In the genomic region with DNA sequence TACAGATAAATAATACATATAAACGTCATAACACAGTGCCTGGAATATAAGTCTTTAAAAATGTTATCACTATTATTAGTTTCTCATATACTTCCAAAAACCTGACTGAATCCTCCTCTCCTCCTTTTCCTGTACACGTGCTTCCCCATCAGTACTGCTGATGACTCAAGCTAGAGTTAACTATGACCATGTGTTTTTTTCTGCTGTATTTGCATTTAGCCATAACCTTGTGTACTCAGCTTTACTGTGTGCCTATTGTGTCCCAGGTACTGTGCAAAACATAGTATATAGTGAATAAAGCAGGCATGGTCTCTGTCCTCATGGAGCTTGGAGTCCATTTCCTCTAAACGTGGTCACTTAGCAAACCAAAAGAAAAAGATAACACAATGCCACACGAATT, we compare ENCODE assay signal across 1 cellular context.
A peak's percentile ranks its signal among the peaks of the same experiment; 100 is the strongest.
TF ChIP-seq lines count a peak whose summit lies in the region.

No MANE protein-coding gene starts in this region.

TF ChIP-seq in HepG2, 621 proteins besides CTCF, POLR2A, EP300 and RAD21 (continued from another document and continues in another):
- TF ChIP-seq, protein P1, sequence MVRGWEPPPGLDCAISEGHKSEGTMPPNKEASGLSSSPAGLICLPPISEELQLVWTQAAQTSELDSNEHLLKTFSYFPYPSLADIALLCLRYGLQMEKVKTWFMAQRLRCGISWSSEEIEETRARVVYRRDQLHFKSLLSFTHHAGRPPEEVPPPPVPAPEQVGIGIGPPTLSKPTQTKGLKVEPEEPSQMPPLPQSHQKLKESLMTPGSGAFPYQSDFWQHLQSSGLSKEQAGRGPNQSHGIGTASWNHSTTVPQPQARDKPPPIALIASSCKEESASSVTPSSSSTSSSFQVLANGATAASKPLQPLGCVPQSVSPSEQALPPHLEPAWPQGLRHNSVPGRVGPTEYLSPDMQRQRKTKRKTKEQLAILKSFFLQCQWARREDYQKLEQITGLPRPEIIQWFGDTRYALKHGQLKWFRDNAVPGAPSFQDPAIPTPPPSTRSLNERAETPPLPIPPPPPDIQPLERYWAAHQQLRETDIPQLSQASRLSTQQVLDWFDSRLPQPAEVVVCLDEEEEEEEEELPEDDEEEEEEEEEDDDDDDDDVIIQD (CRISPR knock-in tag; IDR thresholded peaks at IDR 0.05; ENCODE audit: low read depth) = peak; percentile 94
- TF ChIP-seq MAZ (IDR thresholded peaks at IDR 0.05; ENCODE audit: borderline replicate concordance, low read depth, low read length) (no peak), MAZ (CRISPR knock-in tag; IDR thresholded peaks at IDR 0.05; ENCODE audit: low read depth) (no peak), MXI1 (IDR thresholded peaks at IDR 0.05; ENCODE audit: borderline replicate concordance, low read depth, low read length) (peak; percentile 59; the same call in 1 of the 3 replicates), HNF4A (CRISPR knock-in tag; IDR thresholded peaks at IDR 0.05) (peak; percentile 31; the same call in 1 of the 2 replicates), ZNF30 (CRISPR knock-in tag; IDR thresholded peaks at IDR 0.05) (no peak), SATB2 (CRISPR knock-in tag; IDR thresholded peaks at IDR 0.05) (no peak), SRSF4 (IDR thresholded peaks at IDR 0.05; ENCODE audit: low read depth, low read length, poor library complexity, severe bottlenecking) (no peak), SOX13 (IDR thresholded peaks at IDR 0.05) (peak; percentile 57; the same call in 1 of the 2 replicates), SOX13 (CRISPR knock-in tag; conservative IDR thresholded peaks at IDR 0.05 in 1 of 2, IDR thresholded peaks at IDR 0.05 in 1 of 2) (peak in 1 of 2 experiments; percentile 90; a peak in 2 of 4 replicates), ELF3 (CRISPR knock-in tag; IDR thresholded peaks at IDR 0.05) (peak; percentile 64; the same call in 1 of the 2 replicates), ZNF614 (CRISPR knock-in tag; IDR thresholded peaks at IDR 0.05; ENCODE audit: borderline replicate concordance) (peak; percentile 32; the same call in 1 of the 2 replicates), FOXP1 (IDR thresholded peaks at IDR 0.05) (no peak), FOXP1 (CRISPR knock-in tag; IDR thresholded peaks at IDR 0.05) (peak; percentile 55), ZNF792 (CRISPR knock-in tag; IDR thresholded peaks at IDR 0.05) (0 out of 2 replicates have a peak, but pooled peaks have one; percentile 22), ARNTL (CRISPR knock-in tag; IDR thresholded peaks at IDR 0.05) (0 out of 2 replicates have a peak, but pooled peaks have one; percentile 31), FOXA1 (IDR thresholded peaks at IDR 0.05) (0 out of 2 replicates have a peak, but pooled peaks have one; percentile 8), FOXA1 (CRISPR knock-in tag; IDR thresholded peaks at IDR 0.05) (peak; percentile 95), JUNB (CRISPR knock-in tag; IDR thresholded peaks at IDR 0.05; ENCODE audit: borderline replicate concordance) (peak; percentile 61; the same call in 1 of the 2 replicates), ZNF652 (CRISPR knock-in tag; IDR thresholded peaks at IDR 0.05; ENCODE audit: borderline replicate concordance, low read depth) (peak; percentile 50; the same call in 1 of the 2 replicates), JUND (CRISPR knock-in tag; IDR thresholded peaks at IDR 0.05) (peak; percentile 36; the same call in 1 of the 2 replicates), ZNF530 (CRISPR knock-in tag; IDR thresholded peaks at IDR 0.05; ENCODE audit: low read depth) (no peak), ARID2 (CRISPR knock-in tag; IDR thresholded peaks at IDR 0.05; ENCODE audit: borderline replicate concordance) (no peak), SOX6 (IDR thresholded peaks at IDR 0.05) (no peak), SOX6 (CRISPR knock-in tag; IDR thresholded peaks at IDR 0.05) (peak; percentile 84), GATAD2A (CRISPR knock-in tag; IDR thresholded peaks at IDR 0.05) (peak; percentile 53), SAP130 (CRISPR knock-in tag; IDR thresholded peaks at IDR 0.05; ENCODE audit: low read depth) (peak; percentile 69), BCL6 (CRISPR knock-in tag; IDR thresholded peaks at IDR 0.05) (0 out of 2 replicates have a peak, but pooled peaks have one; percentile 23)
- TF ChIP-seq, protein P2, sequence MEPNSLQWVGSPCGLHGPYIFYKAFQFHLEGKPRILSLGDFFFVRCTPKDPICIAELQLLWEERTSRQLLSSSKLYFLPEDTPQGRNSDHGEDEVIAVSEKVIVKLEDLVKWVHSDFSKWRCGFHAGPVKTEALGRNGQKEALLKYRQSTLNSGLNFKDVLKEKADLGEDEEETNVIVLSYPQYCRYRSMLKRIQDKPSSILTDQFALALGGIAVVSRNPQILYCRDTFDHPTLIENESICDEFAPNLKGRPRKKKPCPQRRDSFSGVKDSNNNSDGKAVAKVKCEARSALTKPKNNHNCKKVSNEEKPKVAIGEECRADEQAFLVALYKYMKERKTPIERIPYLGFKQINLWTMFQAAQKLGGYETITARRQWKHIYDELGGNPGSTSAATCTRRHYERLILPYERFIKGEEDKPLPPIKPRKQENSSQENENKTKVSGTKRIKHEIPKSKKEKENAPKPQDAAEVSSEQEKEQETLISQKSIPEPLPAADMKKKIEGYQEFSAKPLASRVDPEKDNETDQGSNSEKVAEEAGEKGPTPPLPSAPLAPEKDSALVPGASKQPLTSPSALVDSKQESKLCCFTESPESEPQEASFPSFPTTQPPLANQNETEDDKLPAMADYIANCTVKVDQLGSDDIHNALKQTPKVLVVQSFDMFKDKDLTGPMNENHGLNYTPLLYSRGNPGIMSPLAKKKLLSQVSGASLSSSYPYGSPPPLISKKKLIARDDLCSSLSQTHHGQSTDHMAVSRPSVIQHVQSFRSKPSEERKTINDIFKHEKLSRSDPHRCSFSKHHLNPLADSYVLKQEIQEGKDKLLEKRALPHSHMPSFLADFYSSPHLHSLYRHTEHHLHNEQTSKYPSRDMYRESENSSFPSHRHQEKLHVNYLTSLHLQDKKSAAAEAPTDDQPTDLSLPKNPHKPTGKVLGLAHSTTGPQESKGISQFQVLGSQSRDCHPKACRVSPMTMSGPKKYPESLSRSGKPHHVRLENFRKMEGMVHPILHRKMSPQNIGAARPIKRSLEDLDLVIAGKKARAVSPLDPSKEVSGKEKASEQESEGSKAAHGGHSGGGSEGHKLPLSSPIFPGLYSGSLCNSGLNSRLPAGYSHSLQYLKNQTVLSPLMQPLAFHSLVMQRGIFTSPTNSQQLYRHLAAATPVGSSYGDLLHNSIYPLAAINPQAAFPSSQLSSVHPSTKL (CRISPR knock-in tag; IDR thresholded peaks at IDR 0.05) = peak; percentile 81
- TF ChIP-seq, protein P3, sequence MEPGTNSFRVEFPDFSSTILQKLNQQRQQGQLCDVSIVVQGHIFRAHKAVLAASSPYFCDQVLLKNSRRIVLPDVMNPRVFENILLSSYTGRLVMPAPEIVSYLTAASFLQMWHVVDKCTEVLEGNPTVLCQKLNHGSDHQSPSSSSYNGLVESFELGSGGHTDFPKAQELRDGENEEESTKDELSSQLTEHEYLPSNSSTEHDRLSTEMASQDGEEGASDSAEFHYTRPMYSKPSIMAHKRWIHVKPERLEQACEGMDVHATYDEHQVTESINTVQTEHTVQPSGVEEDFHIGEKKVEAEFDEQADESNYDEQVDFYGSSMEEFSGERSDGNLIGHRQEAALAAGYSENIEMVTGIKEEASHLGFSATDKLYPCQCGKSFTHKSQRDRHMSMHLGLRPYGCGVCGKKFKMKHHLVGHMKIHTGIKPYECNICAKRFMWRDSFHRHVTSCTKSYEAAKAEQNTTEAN (CRISPR knock-in tag; conservative IDR thresholded peaks at IDR 0.05) = 0 out of 2 replicates have a peak, but pooled peaks have one; percentile 29
- TF ChIP-seq, protein P4, sequence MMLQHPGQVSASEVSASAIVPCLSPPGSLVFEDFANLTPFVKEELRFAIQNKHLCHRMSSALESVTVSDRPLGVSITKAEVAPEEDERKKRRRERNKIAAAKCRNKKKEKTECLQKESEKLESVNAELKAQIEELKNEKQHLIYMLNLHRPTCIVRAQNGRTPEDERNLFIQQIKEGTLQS (CRISPR knock-in tag; IDR thresholded peaks at IDR 0.05) = 0 out of 2 replicates have a peak, but pooled peaks have one; percentile 57
- TF ChIP-seq, protein P5, sequence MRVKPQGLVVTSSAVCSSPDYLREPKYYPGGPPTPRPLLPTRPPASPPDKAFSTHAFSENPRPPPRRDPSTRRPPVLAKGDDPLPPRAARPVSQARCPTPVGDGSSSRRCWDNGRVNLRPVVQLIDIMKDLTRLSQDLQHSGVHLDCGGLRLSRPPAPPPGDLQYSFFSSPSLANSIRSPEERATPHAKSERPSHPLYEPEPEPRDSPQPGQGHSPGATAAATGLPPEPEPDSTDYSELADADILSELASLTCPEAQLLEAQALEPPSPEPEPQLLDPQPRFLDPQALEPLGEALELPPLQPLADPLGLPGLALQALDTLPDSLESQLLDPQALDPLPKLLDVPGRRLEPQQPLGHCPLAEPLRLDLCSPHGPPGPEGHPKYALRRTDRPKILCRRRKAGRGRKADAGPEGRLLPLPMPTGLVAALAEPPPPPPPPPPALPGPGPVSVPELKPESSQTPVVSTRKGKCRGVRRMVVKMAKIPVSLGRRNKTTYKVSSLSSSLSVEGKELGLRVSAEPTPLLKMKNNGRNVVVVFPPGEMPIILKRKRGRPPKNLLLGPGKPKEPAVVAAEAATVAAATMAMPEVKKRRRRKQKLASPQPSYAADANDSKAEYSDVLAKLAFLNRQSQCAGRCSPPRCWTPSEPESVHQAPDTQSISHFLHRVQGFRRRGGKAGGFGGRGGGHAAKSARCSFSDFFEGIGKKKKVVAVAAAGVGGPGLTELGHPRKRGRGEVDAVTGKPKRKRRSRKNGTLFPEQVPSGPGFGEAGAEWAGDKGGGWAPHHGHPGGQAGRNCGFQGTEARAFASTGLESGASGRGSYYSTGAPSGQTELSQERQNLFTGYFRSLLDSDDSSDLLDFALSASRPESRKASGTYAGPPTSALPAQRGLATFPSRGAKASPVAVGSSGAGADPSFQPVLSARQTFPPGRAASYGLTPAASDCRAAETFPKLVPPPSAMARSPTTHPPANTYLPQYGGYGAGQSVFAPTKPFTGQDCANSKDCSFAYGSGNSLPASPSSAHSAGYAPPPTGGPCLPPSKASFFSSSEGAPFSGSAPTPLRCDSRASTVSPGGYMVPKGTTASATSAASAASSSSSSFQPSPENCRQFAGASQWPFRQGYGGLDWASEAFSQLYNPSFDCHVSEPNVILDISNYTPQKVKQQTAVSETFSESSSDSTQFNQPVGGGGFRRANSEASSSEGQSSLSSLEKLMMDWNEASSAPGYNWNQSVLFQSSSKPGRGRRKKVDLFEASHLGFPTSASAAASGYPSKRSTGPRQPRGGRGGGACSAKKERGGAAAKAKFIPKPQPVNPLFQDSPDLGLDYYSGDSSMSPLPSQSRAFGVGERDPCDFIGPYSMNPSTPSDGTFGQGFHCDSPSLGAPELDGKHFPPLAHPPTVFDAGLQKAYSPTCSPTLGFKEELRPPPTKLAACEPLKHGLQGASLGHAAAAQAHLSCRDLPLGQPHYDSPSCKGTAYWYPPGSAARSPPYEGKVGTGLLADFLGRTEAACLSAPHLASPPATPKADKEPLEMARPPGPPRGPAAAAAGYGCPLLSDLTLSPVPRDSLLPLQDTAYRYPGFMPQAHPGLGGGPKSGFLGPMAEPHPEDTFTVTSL (CRISPR knock-in tag; IDR thresholded peaks at IDR 0.05; ENCODE audit: borderline replicate concordance) = peak; percentile 48; the same call in 1 of the 2 replicates
- TF ChIP-seq, protein P6, sequence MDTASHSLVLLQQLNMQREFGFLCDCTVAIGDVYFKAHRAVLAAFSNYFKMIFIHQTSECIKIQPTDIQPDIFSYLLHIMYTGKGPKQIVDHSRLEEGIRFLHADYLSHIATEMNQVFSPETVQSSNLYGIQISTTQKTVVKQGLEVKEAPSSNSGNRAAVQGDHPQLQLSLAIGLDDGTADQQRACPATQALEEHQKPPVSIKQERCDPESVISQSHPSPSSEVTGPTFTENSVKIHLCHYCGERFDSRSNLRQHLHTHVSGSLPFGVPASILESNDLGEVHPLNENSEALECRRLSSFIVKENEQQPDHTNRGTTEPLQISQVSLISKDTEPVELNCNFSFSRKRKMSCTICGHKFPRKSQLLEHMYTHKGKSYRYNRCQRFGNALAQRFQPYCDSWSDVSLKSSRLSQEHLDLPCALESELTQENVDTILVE (CRISPR knock-in tag; IDR thresholded peaks at IDR 0.05) = 0 out of 2 replicates have a peak, but pooled peaks have one; percentile 52
- TF ChIP-seq, protein P7, sequence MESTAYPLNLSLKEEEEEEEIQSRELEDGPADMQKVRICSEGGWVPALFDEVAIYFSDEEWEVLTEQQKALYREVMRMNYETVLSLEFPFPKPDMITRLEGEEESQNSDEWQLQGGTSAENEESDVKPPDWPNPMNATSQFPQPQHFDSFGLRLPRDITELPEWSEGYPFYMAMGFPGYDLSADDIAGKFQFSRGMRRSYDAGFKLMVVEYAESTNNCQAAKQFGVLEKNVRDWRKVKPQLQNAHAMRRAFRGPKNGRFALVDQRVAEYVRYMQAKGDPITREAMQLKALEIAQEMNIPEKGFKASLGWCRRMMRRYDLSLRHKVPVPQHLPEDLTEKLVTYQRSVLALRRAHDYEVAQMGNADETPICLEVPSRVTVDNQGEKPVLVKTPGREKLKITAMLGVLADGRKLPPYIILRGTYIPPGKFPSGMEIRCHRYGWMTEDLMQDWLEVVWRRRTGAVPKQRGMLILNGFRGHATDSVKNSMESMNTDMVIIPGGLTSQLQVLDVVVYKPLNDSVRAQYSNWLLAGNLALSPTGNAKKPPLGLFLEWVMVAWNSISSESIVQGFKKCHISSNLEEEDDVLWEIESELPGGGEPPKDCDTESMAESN (CRISPR knock-in tag; conservative IDR thresholded peaks at IDR 0.05) = peak; percentile 100
- TF ChIP-seq, protein P8, sequence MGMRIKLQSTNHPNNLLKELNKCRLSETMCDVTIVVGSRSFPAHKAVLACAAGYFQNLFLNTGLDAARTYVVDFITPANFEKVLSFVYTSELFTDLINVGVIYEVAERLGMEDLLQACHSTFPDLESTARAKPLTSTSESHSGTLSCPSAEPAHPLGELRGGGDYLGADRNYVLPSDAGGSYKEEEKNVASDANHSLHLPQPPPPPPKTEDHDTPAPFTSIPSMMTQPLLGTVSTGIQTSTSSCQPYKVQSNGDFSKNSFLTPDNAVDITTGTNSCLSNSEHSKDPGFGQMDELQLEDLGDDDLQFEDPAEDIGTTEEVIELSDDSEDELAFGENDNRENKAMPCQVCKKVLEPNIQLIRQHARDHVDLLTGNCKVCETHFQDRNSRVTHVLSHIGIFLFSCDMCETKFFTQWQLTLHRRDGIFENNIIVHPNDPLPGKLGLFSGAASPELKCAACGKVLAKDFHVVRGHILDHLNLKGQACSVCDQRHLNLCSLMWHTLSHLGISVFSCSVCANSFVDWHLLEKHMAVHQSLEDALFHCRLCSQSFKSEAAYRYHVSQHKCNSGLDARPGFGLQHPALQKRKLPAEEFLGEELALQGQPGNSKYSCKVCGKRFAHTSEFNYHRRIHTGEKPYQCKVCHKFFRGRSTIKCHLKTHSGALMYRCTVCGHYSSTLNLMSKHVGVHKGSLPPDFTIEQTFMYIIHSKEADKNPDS (CRISPR knock-in tag; IDR thresholded peaks at IDR 0.05) = 0 out of 2 replicates have a peak, but pooled peaks have one; percentile 28
- TF ChIP-seq, protein P9, sequence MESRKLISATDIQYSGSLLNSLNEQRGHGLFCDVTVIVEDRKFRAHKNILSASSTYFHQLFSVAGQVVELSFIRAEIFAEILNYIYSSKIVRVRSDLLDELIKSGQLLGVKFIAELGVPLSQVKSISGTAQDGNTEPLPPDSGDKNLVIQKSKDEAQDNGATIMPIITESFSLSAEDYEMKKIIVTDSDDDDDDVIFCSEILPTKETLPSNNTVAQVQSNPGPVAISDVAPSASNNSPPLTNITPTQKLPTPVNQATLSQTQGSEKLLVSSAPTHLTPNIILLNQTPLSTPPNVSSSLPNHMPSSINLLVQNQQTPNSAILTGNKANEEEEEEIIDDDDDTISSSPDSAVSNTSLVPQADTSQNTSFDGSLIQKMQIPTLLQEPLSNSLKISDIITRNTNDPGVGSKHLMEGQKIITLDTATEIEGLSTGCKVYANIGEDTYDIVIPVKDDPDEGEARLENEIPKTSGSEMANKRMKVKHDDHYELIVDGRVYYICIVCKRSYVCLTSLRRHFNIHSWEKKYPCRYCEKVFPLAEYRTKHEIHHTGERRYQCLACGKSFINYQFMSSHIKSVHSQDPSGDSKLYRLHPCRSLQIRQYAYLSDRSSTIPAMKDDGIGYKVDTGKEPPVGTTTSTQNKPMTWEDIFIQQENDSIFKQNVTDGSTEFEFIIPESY (CRISPR knock-in tag; IDR thresholded peaks at IDR 0.05) = 0 out of 2 replicates have a peak, but pooled peaks have one; percentile 39
